Comparison of ENCODE assay signal across 1 cellular context in genomic region chr7:73831656-73832579, GRCh38.
TF ChIP-seq lines count a peak whose summit lies in the region.

No MANE protein-coding gene starts in this region.

TF ChIP-seq in WTC11, 78 proteins besides CTCF, POLR2A, EP300 and RAD21 (continued from another document):
- TF ChIP-seq, protein P1, sequence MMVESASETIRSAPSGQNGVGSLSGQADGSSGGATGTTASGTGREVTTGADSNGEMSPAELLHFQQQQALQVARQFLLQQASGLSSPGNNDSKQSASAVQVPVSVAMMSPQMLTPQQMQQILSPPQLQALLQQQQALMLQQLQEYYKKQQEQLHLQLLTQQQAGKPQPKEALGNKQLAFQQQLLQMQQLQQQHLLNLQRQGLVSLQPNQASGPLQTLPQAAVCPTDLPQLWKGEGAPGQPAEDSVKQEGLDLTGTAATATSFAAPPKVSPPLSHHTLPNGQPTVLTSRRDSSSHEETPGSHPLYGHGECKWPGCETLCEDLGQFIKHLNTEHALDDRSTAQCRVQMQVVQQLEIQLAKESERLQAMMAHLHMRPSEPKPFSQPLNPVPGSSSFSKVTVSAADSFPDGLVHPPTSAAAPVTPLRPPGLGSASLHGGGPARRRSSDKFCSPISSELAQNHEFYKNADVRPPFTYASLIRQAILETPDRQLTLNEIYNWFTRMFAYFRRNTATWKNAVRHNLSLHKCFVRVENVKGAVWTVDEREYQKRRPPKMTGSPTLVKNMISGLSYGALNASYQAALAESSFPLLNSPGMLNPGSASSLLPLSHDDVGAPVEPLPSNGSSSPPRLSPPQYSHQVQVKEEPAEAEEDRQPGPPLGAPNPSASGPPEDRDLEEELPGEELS (CRISPR knock-in tag; IDR thresholded peaks at IDR 0.05): peak; percentile 96
- TF ChIP-seq RORB (CRISPR knock-in tag; IDR thresholded peaks at IDR 0.05) (no peak), FOXP1 (CRISPR knock-in tag; IDR thresholded peaks at IDR 0.05; ENCODE audit: borderline replicate concordance) (peak; percentile 37; the same call in 1 of the 2 replicates), E2F1 (CRISPR knock-in tag; IDR thresholded peaks at IDR 0.05) (no peak), ZNF219 (CRISPR knock-in tag; IDR thresholded peaks at IDR 0.05; ENCODE audit: borderline replicate concordance) (0 out of 2 replicates have a peak, but pooled peaks have one; percentile 38), ZNF423 (CRISPR knock-in tag; IDR thresholded peaks at IDR 0.05) (0 out of 2 replicates have a peak, but pooled peaks have one; percentile 20), ZNF138 (CRISPR knock-in tag; conservative IDR thresholded peaks at IDR 0.05) (0 out of 2 replicates have a peak, but pooled peaks have one; percentile 20), CREB1 (CRISPR knock-in tag; IDR thresholded peaks at IDR 0.05) (0 out of 2 replicates have a peak, but pooled peaks have one; percentile 37)
- TF ChIP-seq, protein P2, sequence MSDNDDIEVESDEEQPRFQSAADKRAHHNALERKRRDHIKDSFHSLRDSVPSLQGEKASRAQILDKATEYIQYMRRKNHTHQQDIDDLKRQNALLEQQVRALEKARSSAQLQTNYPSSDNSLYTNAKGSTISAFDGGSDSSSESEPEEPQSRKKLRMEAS (CRISPR knock-in tag; IDR thresholded peaks at IDR 0.05): peak; percentile 74; the same call in 1 of the 2 replicates
- TF ChIP-seq, protein P3, sequence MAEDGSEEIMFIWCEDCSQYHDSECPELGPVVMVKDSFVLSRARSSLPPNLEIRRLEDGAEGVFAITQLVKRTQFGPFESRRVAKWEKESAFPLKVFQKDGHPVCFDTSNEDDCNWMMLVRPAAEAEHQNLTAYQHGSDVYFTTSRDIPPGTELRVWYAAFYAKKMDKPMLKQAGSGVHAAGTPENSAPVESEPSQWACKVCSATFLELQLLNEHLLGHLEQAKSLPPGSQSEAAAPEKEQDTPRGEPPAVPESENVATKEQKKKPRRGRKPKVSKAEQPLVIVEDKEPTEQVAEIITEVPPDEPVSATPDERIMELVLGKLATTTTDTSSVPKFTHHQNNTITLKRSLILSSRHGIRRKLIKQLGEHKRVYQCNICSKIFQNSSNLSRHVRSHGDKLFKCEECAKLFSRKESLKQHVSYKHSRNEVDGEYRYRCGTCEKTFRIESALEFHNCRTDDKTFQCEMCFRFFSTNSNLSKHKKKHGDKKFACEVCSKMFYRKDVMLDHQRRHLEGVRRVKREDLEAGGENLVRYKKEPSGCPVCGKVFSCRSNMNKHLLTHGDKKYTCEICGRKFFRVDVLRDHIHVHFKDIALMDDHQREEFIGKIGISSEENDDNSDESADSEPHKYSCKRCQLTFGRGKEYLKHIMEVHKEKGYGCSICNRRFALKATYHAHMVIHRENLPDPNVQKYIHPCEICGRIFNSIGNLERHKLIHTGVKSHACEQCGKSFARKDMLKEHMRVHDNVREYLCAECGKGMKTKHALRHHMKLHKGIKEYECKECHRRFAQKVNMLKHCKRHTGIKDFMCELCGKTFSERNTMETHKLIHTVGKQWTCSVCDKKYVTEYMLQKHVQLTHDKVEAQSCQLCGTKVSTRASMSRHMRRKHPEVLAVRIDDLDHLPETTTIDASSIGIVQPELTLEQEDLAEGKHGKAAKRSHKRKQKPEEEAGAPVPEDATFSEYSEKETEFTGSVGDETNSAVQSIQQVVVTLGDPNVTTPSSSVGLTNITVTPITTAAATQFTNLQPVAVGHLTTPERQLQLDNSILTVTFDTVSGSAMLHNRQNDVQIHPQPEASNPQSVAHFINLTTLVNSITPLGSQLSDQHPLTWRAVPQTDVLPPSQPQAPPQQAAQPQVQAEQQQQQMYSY (CRISPR knock-in tag; IDR thresholded peaks at IDR 0.05): 0 out of 2 replicates have a peak, but pooled peaks have one; percentile 18
- TF ChIP-seq, protein P4, sequence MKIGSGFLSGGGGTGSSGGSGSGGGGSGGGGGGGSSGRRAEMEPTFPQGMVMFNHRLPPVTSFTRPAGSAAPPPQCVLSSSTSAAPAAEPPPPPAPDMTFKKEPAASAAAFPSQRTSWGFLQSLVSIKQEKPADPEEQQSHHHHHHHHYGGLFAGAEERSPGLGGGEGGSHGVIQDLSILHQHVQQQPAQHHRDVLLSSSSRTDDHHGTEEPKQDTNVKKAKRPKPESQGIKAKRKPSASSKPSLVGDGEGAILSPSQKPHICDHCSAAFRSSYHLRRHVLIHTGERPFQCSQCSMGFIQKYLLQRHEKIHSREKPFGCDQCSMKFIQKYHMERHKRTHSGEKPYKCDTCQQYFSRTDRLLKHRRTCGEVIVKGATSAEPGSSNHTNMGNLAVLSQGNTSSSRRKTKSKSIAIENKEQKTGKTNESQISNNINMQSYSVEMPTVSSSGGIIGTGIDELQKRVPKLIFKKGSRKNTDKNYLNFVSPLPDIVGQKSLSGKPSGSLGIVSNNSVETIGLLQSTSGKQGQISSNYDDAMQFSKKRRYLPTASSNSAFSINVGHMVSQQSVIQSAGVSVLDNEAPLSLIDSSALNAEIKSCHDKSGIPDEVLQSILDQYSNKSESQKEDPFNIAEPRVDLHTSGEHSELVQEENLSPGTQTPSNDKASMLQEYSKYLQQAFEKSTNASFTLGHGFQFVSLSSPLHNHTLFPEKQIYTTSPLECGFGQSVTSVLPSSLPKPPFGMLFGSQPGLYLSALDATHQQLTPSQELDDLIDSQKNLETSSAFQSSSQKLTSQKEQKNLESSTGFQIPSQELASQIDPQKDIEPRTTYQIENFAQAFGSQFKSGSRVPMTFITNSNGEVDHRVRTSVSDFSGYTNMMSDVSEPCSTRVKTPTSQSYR (CRISPR knock-in tag; IDR thresholded peaks at IDR 0.05): peak; percentile 98
- TF ChIP-seq, protein P5, sequence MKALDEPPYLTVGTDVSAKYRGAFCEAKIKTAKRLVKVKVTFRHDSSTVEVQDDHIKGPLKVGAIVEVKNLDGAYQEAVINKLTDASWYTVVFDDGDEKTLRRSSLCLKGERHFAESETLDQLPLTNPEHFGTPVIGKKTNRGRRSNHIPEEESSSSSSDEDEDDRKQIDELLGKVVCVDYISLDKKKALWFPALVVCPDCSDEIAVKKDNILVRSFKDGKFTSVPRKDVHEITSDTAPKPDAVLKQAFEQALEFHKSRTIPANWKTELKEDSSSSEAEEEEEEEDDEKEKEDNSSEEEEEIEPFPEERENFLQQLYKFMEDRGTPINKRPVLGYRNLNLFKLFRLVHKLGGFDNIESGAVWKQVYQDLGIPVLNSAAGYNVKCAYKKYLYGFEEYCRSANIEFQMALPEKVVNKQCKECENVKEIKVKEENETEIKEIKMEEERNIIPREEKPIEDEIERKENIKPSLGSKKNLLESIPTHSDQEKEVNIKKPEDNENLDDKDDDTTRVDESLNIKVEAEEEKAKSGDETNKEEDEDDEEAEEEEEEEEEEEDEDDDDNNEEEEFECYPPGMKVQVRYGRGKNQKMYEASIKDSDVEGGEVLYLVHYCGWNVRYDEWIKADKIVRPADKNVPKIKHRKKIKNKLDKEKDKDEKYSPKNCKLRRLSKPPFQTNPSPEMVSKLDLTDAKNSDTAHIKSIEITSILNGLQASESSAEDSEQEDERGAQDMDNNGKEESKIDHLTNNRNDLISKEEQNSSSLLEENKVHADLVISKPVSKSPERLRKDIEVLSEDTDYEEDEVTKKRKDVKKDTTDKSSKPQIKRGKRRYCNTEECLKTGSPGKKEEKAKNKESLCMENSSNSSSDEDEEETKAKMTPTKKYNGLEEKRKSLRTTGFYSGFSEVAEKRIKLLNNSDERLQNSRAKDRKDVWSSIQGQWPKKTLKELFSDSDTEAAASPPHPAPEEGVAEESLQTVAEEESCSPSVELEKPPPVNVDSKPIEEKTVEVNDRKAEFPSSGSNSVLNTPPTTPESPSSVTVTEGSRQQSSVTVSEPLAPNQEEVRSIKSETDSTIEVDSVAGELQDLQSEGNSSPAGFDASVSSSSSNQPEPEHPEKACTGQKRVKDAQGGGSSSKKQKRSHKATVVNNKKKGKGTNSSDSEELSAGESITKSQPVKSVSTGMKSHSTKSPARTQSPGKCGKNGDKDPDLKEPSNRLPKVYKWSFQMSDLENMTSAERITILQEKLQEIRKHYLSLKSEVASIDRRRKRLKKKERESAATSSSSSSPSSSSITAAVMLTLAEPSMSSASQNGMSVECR (CRISPR knock-in tag; IDR thresholded peaks at IDR 0.05; ENCODE audit: borderline replicate concordance): peak; percentile 69; the same call in 1 of the 2 replicates
